In the genomic region with DNA sequence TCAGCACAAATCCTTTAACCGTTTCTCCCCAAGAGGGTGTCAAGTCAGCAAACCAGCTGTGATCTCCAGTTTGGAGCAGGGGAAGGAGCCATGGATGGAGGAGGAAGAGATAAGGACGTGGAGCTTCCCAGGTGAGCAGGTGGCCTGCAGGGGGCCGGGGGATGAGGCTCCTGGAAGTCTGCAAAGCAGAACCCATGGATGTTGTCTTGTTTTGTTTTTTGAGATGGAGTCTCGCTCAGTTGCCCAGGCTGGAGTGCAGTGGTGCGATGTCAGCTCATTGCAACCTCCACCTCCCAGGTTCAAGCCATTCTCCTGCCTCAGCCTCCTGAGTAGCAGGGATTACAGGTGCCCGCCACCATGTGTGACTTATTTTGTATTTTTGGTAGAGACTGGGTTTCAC, we compare ENCODE assay signal across 16 cellular contexts. TPM values are rescaled to one million over a fixed set of nuclear protein-coding genes. Genes with fewer than 3 reads are reported as not detected.
"Had no signal": no experiment of that assay in that cellular context is flagged by ENCODE, and none has a peak within 500 bp of the region (broad histone marks: within the 10 kb centered on the region; RNA-seq: fewer than 3 reads in every experiment).

No MANE protein-coding gene starts in this region.

RNA-seq across cellular contexts. Expression of gene OCM, which starts 39.9 kb away (rescaled TPM):
- total RNA-seq: activated naive CD4-positive, alpha-beta T cell treated with anti-CD3 and anti-CD28 coated beads for 36 hours; activated naive CD4-positive, alpha-beta T cell treated with anti-CD3 and anti-CD28 coated beads, Interleukin-2, amount 50 U/mL, for 72 hours; activated naive CD8-positive, alpha-beta T cell treated with anti-CD3 and anti-CD28 coated beads for 36 hours; activated T-helper 1 cell treated with anti-CD3 and anti-CD28 coated beads, Interleukin-12 subunit alpha, Interleukin-12 subunit beta, Interleukin-2, Interleukin-4 antibody, amounts not matched to agents 30 ng/mL and 10 ng/mL and 1 ng/mL, durations not matched to agents 14 hours and 24 hours and 36 hours; activated T-helper 17 cell treated with anti-CD3 and anti-CD28 coated beads, Interleukin-2, amount 50 U/mL, for 72 hours; activated T-helper 2 cell treated with anti-CD3 and anti-CD28 coated beads, Interferon-gamma antibody, Interleukin-2, Interleukin-4, amounts not matched to agents 10 μg/mL and 5 μg/mL and 100 μg/mL, durations not matched to agents 14 hours and 24 hours and 36 hours; adrenal gland; aorta; ascending aorta; astrocyte; body of pancreas; bronchial epithelial cell; cardiac muscle cell; cardiac septum; cerebellum had no signal
- polyA plus RNA-seq: adipose tissue had no signal
